ENCODE assay signal across 30 cellular contexts in the genomic region with DNA sequence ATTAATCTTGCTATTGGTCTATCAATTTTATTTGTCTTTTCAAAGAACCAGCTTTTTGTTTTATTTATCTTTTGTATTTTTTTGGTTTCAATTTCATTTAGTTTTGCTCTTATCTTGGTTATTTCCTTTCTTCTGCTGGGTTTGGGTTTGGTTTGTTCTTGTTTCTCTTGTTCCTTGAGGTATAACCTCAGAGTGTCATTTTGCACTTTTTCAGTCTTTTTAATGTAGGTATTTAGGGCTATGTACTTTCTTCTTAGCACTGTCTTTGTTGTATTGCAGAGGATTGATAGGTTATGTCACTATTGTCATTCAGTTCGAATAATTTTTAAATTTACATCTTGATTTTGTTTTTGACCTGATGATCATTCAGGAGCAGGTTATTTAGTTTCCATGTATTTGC.
A peak's percentile ranks its signal among the peaks of the same experiment; 100 is the strongest.
DNase-seq lines count a peak whose midpoint lies in the region; ATAC-seq and TF ChIP-seq lines count a peak whose summit lies in the region.
"Had no signal": no experiment of that assay in that cellular context is flagged by ENCODE, and none has a peak within 500 bp of the region (broad histone marks: within the 10 kb centered on the region; RNA-seq: fewer than 3 reads in every experiment).

No MANE protein-coding gene starts in this region.

- peaks cover 3% of the 10 kb centered on the region for H3K9me3 Mint-ChIP-seq in CD4-positive, alpha-beta T cell
- peaks cover 10% of the 10 kb centered on the region for H3K9me3 Mint-ChIP-seq in CD8-positive, alpha-beta T cell
- H3K9me3 Mint-ChIP-seq in activated CD8-positive, alpha-beta T cell treated with anti-CD3 and anti-CD28 coated beads, Interleukin-2, amount 10 ng/mL, durations not matched to agents 7 days and 5 days (ENCODE audit: insufficient read depth) = peaks cover 48% of the 10 kb centered on the region
- no peaks in the 10 kb centered on the region for H3K9me3 Mint-ChIP-seq in glutamatergic neuron (ENCODE audit: unreplicated experiment)
- H3K9me3 Mint-ChIP-seq: memory B cell had no signal

- no peaks in the 10 kb centered on the region for H3K36me3 ChIP-seq in CD8-positive, alpha-beta T cell (ENCODE audit: insufficient read depth, low read length)
- H3K36me3 ChIP-seq: BLaER1 treated with 17β-estradiol and CSF1 and Interleukin-3, amounts not matched to agents 10 nM and 100 nM; cardiac muscle cell; left lung; right atrium auricular region; thoracic aorta had no signal

- H3K4me3 Mint-ChIP-seq in CD4-positive, alpha-beta T cell = peak overlapping the region; percentile 52
- peak overlapping the region; percentile 59 for H3K4me3 Mint-ChIP-seq in CD8-positive, alpha-beta T cell
- peak overlapping the region; percentile 32 for H3K4me3 Mint-ChIP-seq in activated CD8-positive, alpha-beta T cell treated with anti-CD3 and anti-CD28 coated beads, Interleukin-2, amount 10 ng/mL, durations not matched to agents 7 days and 5 days
- no peak overlapping the region for H3K4me3 Mint-ChIP-seq in glutamatergic neuron (ENCODE audit: unreplicated experiment)
- H3K4me3 Mint-ChIP-seq: memory B cell, WTC11 had no signal

- POLR2A ChIA-PET in CD4-positive, alpha-beta T cell (lab: Charles Lee) = interaction anchor here (0.6 to 1.0 kb wide), 2 partner anchors 252 to 1905 kb away, joined by 3 to 4 read pairs; no protein-coding TSS in a partner anchor
- POLR2A ChIA-PET in CD8-positive, alpha-beta T cell (lab: Charles Lee) = interaction anchor here (0.6 to 1.4 kb wide), 2 partner anchors 11 to 255 kb away, joined by 3 to 11 read pairs; no protein-coding TSS in a partner anchor
- POLR2A ChIA-PET in activated CD8-positive, alpha-beta T cell treated with anti-CD3 and anti-CD28 coated beads, Interleukin-2, amount 10 ng/mL, durations not matched to agents 7 days and 5 days (lab: Charles Lee) = no interaction called here

- no peak overlapping the region for H3K4me3 ChIP-seq in CD8-positive, alpha-beta T cell (ENCODE audit: low read depth, low read length)
- H3K4me3 ChIP-seq: BLaER1 treated with 17β-estradiol and CSF1 and Interleukin-3, amounts not matched to agents 10 nM and 100 nM; cardiac muscle cell; left lung; right atrium auricular region; smooth muscle cell; thoracic aorta had no signal

- no peaks in the 10 kb centered on the region for H3K9me3 ChIP-seq in CD4-positive, alpha-beta T cell (ENCODE audit: control insufficient read depth, low read length)
- H3K9me3 ChIP-seq in CD8-positive, alpha-beta T cell (ENCODE audit: low read length) = no peaks in the 10 kb centered on the region
- H3K9me3 ChIP-seq: left lung, right atrium auricular region, thoracic aorta had no signal

- peak overlapping the region; percentile 64 for H3K27ac Mint-ChIP-seq in CD4-positive, alpha-beta T cell
- H3K27ac Mint-ChIP-seq in CD8-positive, alpha-beta T cell = peak overlapping the region; percentile 77
- peak overlapping the region; percentile 80 for H3K27ac Mint-ChIP-seq in activated CD8-positive, alpha-beta T cell treated with anti-CD3 and anti-CD28 coated beads, Interleukin-2, amount 10 ng/mL, durations not matched to agents 7 days and 5 days
- H3K27ac Mint-ChIP-seq in glutamatergic neuron (ENCODE audit: unreplicated experiment) = peak overlapping the region; percentile 31
- H3K27ac Mint-ChIP-seq: activated naive CD4-positive, alpha-beta T cell treated with anti-CD3 and anti-CD28 coated beads, Interleukin-2, amount 50 U/mL, for 72 hours; memory B cell; WTC11 had no signal

- CTCF ChIA-PET in CD4-positive, alpha-beta T cell (lab: Charles Lee) = interaction anchor here (1.4 to 2.0 kb wide), 2 partner anchors 9 to 16 kb away, joined by 4 to 6 read pairs; no protein-coding TSS in a partner anchor
- CTCF ChIA-PET in CD8-positive, alpha-beta T cell (lab: Charles Lee) = interaction anchor here (0.7 to 6.9 kb wide), 4 partner anchors 9 to 331 kb away, joined by 3 to 40 read pairs (median 14); no protein-coding TSS in a partner anchor
- CTCF ChIA-PET in activated CD8-positive, alpha-beta T cell treated with anti-CD3 and anti-CD28 coated beads, Interleukin-2, amount 10 ng/mL, durations not matched to agents 7 days and 5 days (lab: Charles Lee) = interaction anchor here (1.2 to 5.7 kb wide), 9 partner anchors 9 to 331 kb away, joined by 3 to 31 read pairs (median 11); no protein-coding TSS in a partner anchor

- H3K4me1 Mint-ChIP-seq in CD4-positive, alpha-beta T cell (ENCODE audit: low read depth) = peaks cover 62% of the 10 kb centered on the region
- H3K4me1 Mint-ChIP-seq in CD8-positive, alpha-beta T cell (ENCODE audit: low read depth) = peaks cover 84% of the 10 kb centered on the region
- H3K4me1 Mint-ChIP-seq in activated CD8-positive, alpha-beta T cell treated with anti-CD3 and anti-CD28 coated beads, Interleukin-2, amount 10 ng/mL, durations not matched to agents 7 days and 5 days (ENCODE audit: low read depth) = peaks cover 74% of the 10 kb centered on the region
- H3K4me1 Mint-ChIP-seq in glutamatergic neuron (ENCODE audit: low read depth, unreplicated experiment) = no peaks in the 10 kb centered on the region
- H3K4me1 Mint-ChIP-seq: memory B cell had no signal

- no peak for TF ChIP-seq CTCF in CD4-positive, alpha-beta T cell (IDR thresholded peaks at IDR 0.05)
- TF ChIP-seq CTCF in CD8-positive, alpha-beta T cell (IDR thresholded peaks at IDR 0.05) = no peak
- TF ChIP-seq CTCF in glutamatergic neuron (IDR thresholded peaks at IDR 0.05; ENCODE audit: partially characterized antibody, unreplicated experiment) = no peak

- H3K27me3 Mint-ChIP-seq in CD4-positive, alpha-beta T cell = no peaks in the 10 kb centered on the region
- H3K27me3 Mint-ChIP-seq in CD8-positive, alpha-beta T cell (ENCODE audit: low read depth) = no peaks in the 10 kb centered on the region
- peaks cover 3% of the 10 kb centered on the region for H3K27me3 Mint-ChIP-seq in activated CD8-positive, alpha-beta T cell treated with anti-CD3 and anti-CD28 coated beads, Interleukin-2, amount 10 ng/mL, durations not matched to agents 7 days and 5 days (ENCODE audit: low read depth)
- peaks cover 3% of the 10 kb centered on the region for H3K27me3 Mint-ChIP-seq in glutamatergic neuron (ENCODE audit: unreplicated experiment)

- peaks cover 56% of the 10 kb centered on the region for H3K4me1 ChIP-seq in CD8-positive, alpha-beta T cell (ENCODE audit: insufficient read depth, low read length)
- H3K4me1 ChIP-seq: BLaER1 treated with 17β-estradiol and CSF1 and Interleukin-3, amounts not matched to agents 10 nM and 100 nM; left lung; right atrium auricular region had no signal

- no peak for DNase-seq in CD4-positive, alpha-beta T cell
- no peak for DNase-seq in CD8-positive, alpha-beta T cell
- no peak for DNase-seq in activated CD8-positive, alpha-beta T cell treated with anti-CD3 and anti-CD28 coated beads, Interleukin-2, amount 10 ng/mL, durations not matched to agents 7 days and 5 days
- DNase-seq in glutamatergic neuron (no peak), NCI-H748 treated with DMSO at 0.1 percent for 48 hours (lab: John Stamatoyannopoulos, UW) (no peak), NCI-H1930 (lab: John Stamatoyannopoulos, UW) (no peak)
- DNase-seq: activated CD4-positive, alpha-beta T cell treated with anti-CD3 and anti-CD28 coated beads, Interleukin-2, amount 50 U/mL, for 4 hours; Calu3; DMS79; erythroblast; HCEC 1CT; Karpas-422; left lung; NCI-H1436; NCI-H2107; NCI-H446; NCI-H774; posterior cingulate gyrus; SHP77 treated with DMSO at 0.1 percent for 48 hours; stimulated activated naive CD4-positive, alpha-beta T cell treated with Interleukin-2 at 50 U/mL for 16 hours had no signal

- intact Hi-C loops in CD4-positive, alpha-beta T cell (cut with DNase I, micrococcal nuclease) = loop anchor here in 1 of 2 experiments (10.0 kb wide), 1 partner anchor 254 kb away; no protein-coding TSS in a partner anchor
- intact Hi-C loops in CD8-positive, alpha-beta T cell (cut with DNase I, micrococcal nuclease) = no loop called here

- peak; percentile 46 for ATAC-seq in CD4-positive, alpha-beta T cell (ENCODE audit: poor library complexity)
- ATAC-seq in CD8-positive, alpha-beta T cell = peak; percentile 69
- ATAC-seq in activated CD8-positive, alpha-beta T cell treated with anti-CD3 and anti-CD28 coated beads, Interleukin-2, amount 10 ng/mL, durations not matched to agents 7 days and 5 days = peak; percentile 80
- ATAC-seq in GM18520 (IDR thresholded peaks at IDR 0.05; ENCODE audit: unreplicated experiment) (no peak), GM18873 (IDR thresholded peaks at IDR 0.05; ENCODE audit: low FRiP score, unreplicated experiment) (no peak)
- ATAC-seq: left lung, WTC11 had no signal

- H3K27me3 ChIP-seq in CD4-positive, alpha-beta T cell (ENCODE audit: control insufficient read depth, insufficient read depth, low read length) = no peaks in the 10 kb centered on the region
- H3K27me3 ChIP-seq in CD8-positive, alpha-beta T cell (ENCODE audit: insufficient read depth, low read length) = no peaks in the 10 kb centered on the region
- H3K27me3 ChIP-seq: BLaER1 treated with 17β-estradiol and CSF1 and Interleukin-3, amounts not matched to agents 10 nM and 100 nM; cardiac muscle cell; left lung; right atrium auricular region had no signal

- no peaks in the 10 kb centered on the region for H3K36me3 Mint-ChIP-seq in CD4-positive, alpha-beta T cell (ENCODE audit: low read depth)
- peaks cover 9% of the 10 kb centered on the region for H3K36me3 Mint-ChIP-seq in CD8-positive, alpha-beta T cell
- peaks cover 58% of the 10 kb centered on the region for H3K36me3 Mint-ChIP-seq in activated CD8-positive, alpha-beta T cell treated with anti-CD3 and anti-CD28 coated beads, Interleukin-2, amount 10 ng/mL, durations not matched to agents 7 days and 5 days (ENCODE audit: low read depth)
- H3K36me3 Mint-ChIP-seq in glutamatergic neuron (ENCODE audit: unreplicated experiment) = peaks cover 12% of the 10 kb centered on the region

- no peak overlapping the region for H3K27ac ChIP-seq in CD4-positive, alpha-beta T cell (ENCODE audit: low read depth, low read length)
- H3K27ac ChIP-seq in CD8-positive, alpha-beta T cell (ENCODE audit: low read depth, low read length) = no peak overlapping the region
- H3K27ac ChIP-seq: BLaER1 treated with 17β-estradiol and CSF1 and Interleukin-3, amounts not matched to agents 10 nM and 100 nM; cardiac muscle cell; left lung; right atrium auricular region; thoracic aorta had no signal

Comparison
In these comparisons a context has a peak if more than half of its experiments do, and no peak if none do; other contexts are left out.
1. ATAC-seq: peak in CD4-positive, alpha-beta T cell (single experiment), CD8-positive, alpha-beta T cell (single experiment) and activated CD8-positive, alpha-beta T cell treated with anti-CD3 and anti-CD28 coated beads, Interleukin-2, amount 10 ng/mL, durations not matched to agents 7 days and 5 days (single experiment); none in GM18520 (single experiment) and GM18873 (single experiment).
2. Peak in every context shown above with its lines, with median percentiles within 50 percentile points of each other: H3K27ac Mint-ChIP-seq.